In the genomic region with DNA sequence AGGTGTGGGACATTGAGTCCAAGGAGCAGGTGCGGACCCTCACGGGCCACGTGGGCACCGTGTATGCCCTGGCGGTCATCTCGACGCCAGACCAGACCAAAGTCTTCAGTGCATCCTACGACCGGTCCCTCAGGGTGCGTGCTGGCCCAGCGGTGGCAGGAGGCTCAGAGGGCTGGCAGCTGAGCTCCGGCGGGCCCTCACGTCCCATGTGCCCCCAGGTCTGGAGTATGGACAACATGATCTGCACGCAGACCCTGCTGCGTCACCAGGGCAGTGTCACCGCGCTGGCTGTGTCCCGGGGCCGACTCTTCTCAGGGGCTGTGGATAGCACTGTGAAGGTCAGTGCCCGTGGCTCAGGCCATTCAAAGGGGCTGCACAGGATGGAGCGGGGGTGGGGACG, we compare ENCODE assay signal across 29 cellular contexts. TPM values are rescaled to one million over a fixed set of nuclear protein-coding genes. Genes with fewer than 3 reads are reported as not detected.
"Had no signal": no experiment of that assay in that cellular context is flagged by ENCODE, and none has a peak within 500 bp of the region (broad histone marks: within the 10 kb centered on the region; RNA-seq: fewer than 3 reads in every experiment).

No MANE protein-coding gene starts in this region.

- H3K27ac ChIP-seq: ascending aorta, breast epithelium, cardiac muscle cell, colonic mucosa, epithelial cell of prostate, gastroesophageal sphincter, heart right ventricle had no signal

- H3K9me3 ChIP-seq: ascending aorta, breast epithelium, colonic mucosa, esophagus squamous epithelium, gastroesophageal sphincter, heart right ventricle had no signal

- H3K4me1 ChIP-seq: ascending aorta, breast epithelium, colonic mucosa, heart right ventricle had no signal

- H3K4me3 Mint-ChIP-seq: activated CD4-positive, alpha-beta memory T cell treated with anti-CD3 and anti-CD28 coated beads for 36 hours; activated CD4-positive, alpha-beta T cell treated with anti-CD3 and anti-CD28 coated beads for 36 hours; activated CD4-positive, alpha-beta T cell treated with anti-CD3 and anti-CD28 coated beads, Interleukin-2, amount 10 ng/mL, durations not matched to agents 24 days and 14 days; activated CD8-positive, alpha-beta T cell treated with anti-CD3 and anti-CD28 coated beads, Interleukin-2, amount 10 ng/mL, durations not matched to agents 7 days and 5 days; activated naive CD4-positive, alpha-beta T cell treated with anti-CD3 and anti-CD28 coated beads, Interleukin-2, amount 10 ng/mL, durations not matched to agents 7 days and 5 days; activated naive CD8-positive, alpha-beta T cell treated with anti-CD3 and anti-CD28 coated beads, Interleukin-2, amount 10 ng/mL, durations not matched to agents 7 days and 5 days; activated T-helper 1 cell treated with anti-CD3 and anti-CD28 coated beads, Interleukin-12 subunit alpha, Interleukin-12 subunit beta, Interleukin-2, Interleukin-4 antibody, amounts not matched to agents 30 ng/mL and 10 ng/mL and 1 ng/mL, durations not matched to agents 14 hours and 24 hours and 36 hours; brain had no signal

- DNase-seq: activated CD4-positive, alpha-beta memory T cell treated with anti-CD3 and anti-CD28 coated beads for 36 hours; activated CD4-positive, alpha-beta T cell treated with anti-CD3 and anti-CD28 coated beads for 36 hours; activated CD4-positive, alpha-beta T cell treated with anti-CD3 and anti-CD28 coated beads, Interleukin-2, amount 10 ng/mL, durations not matched to agents 24 days and 14 days; activated CD4-positive, CD25-positive, alpha-beta regulatory T cell; activated CD4-positive, CD25-positive, alpha-beta regulatory T cell treated with anti-CD3 and anti-CD28 coated beads, Interleukin-2, amount 50 U/mL, for 72 hours; activated CD8-positive, alpha-beta T cell treated with anti-CD3 and anti-CD28 coated beads, Interleukin-2, amount 10 ng/mL, durations not matched to agents 7 days and 5 days; activated effector memory CD4-positive, alpha-beta T cell treated with anti-CD3 and anti-CD28 coated beads, Interleukin-2, amount 50 U/mL, for 16 hours; activated naive CD4-positive, alpha-beta T cell; activated naive CD4-positive, alpha-beta T cell treated with anti-CD3 and anti-CD28 coated beads, Interleukin-2, amount 10 ng/mL, durations not matched to agents 7 days and 5 days; activated naive CD8-positive, alpha-beta T cell treated with anti-CD3 and anti-CD28 coated beads, Interleukin-2, amount 10 ng/mL, durations not matched to agents 7 days and 5 days; activated T-cell treated with anti-CD3 and anti-CD28 coated beads, Interleukin-2, amount 50 U/mL, for 48 hours; central memory CD4-positive, alpha-beta T cell; cerebellar nuclear complex; colonic mucosa; effector CD8-positive, alpha-beta T cell; esophagus squamous epithelium; foreskin melanocyte; heart right ventricle; T-helper 1 cell; T-helper 2 cell had no signal

- H3K27me3 Mint-ChIP-seq: activated CD4-positive, alpha-beta memory T cell treated with anti-CD3 and anti-CD28 coated beads for 36 hours; activated CD4-positive, alpha-beta T cell treated with anti-CD3 and anti-CD28 coated beads for 36 hours; activated CD4-positive, alpha-beta T cell treated with anti-CD3 and anti-CD28 coated beads, Interleukin-2, amount 10 ng/mL, durations not matched to agents 24 days and 14 days; activated naive CD4-positive, alpha-beta T cell treated with anti-CD3 and anti-CD28 coated beads, Interleukin-2, amount 10 ng/mL, durations not matched to agents 7 days and 5 days; activated naive CD8-positive, alpha-beta T cell treated with anti-CD3 and anti-CD28 coated beads, Interleukin-2, amount 10 ng/mL, durations not matched to agents 7 days and 5 days; brain had no signal

- H3K4me1 Mint-ChIP-seq: activated CD4-positive, alpha-beta T cell treated with anti-CD3 and anti-CD28 coated beads for 36 hours; activated CD4-positive, alpha-beta T cell treated with anti-CD3 and anti-CD28 coated beads, Interleukin-2, amount 10 ng/mL, durations not matched to agents 24 days and 14 days; activated naive CD4-positive, alpha-beta T cell treated with anti-CD3 and anti-CD28 coated beads, Interleukin-2, amount 10 ng/mL, durations not matched to agents 7 days and 5 days; activated naive CD8-positive, alpha-beta T cell treated with anti-CD3 and anti-CD28 coated beads, Interleukin-2, amount 10 ng/mL, durations not matched to agents 7 days and 5 days; brain had no signal

- H3K27me3 ChIP-seq: ascending aorta, breast epithelium, cardiac muscle cell, colonic mucosa, esophagus squamous epithelium had no signal

- H3K36me3 Mint-ChIP-seq: activated naive CD4-positive, alpha-beta T cell treated with anti-CD3 and anti-CD28 coated beads, Interleukin-2, amount 50 U/mL, for 72 hours had no signal

- H3K4me3 ChIP-seq: ascending aorta, breast epithelium, cardiac muscle cell, colonic mucosa, esophagus squamous epithelium, gastroesophageal sphincter, heart right ventricle had no signal

- H3K27ac Mint-ChIP-seq: activated CD4-positive, alpha-beta memory T cell treated with anti-CD3 and anti-CD28 coated beads for 36 hours; activated CD4-positive, alpha-beta T cell treated with anti-CD3 and anti-CD28 coated beads for 36 hours; activated CD4-positive, alpha-beta T cell treated with anti-CD3 and anti-CD28 coated beads, Interleukin-2, amount 10 ng/mL, durations not matched to agents 24 days and 14 days; activated CD8-positive, alpha-beta T cell treated with anti-CD3 and anti-CD28 coated beads, Interleukin-2, amount 10 ng/mL, durations not matched to agents 7 days and 5 days; activated naive CD4-positive, alpha-beta T cell treated with anti-CD3 and anti-CD28 coated beads, Interleukin-2, amount 10 ng/mL, durations not matched to agents 7 days and 5 days; activated naive CD4-positive, alpha-beta T cell treated with anti-CD3 and anti-CD28 coated beads, Interleukin-2, amount 50 U/mL, for 72 hours; activated naive CD8-positive, alpha-beta T cell treated with anti-CD3 and anti-CD28 coated beads, Interleukin-2, amount 10 ng/mL, durations not matched to agents 7 days and 5 days; activated T-helper 1 cell treated with anti-CD3 and anti-CD28 coated beads, Interleukin-12 subunit alpha, Interleukin-12 subunit beta, Interleukin-2, Interleukin-4 antibody, amounts not matched to agents 30 ng/mL and 10 ng/mL and 1 ng/mL, durations not matched to agents 14 hours and 24 hours and 36 hours; activated T-helper 2 cell treated with anti-CD3 and anti-CD28 coated beads, Interferon-gamma antibody, Interleukin-2, Interleukin-4, amounts not matched to agents 10 μg/mL and 5 μg/mL and 100 μg/mL, durations not matched to agents 14 hours and 24 hours and 36 hours had no signal

- H3K9me3 Mint-ChIP-seq: activated CD4-positive, alpha-beta memory T cell treated with anti-CD3 and anti-CD28 coated beads for 36 hours; activated CD4-positive, alpha-beta T cell treated with anti-CD3 and anti-CD28 coated beads, Interleukin-2, amount 10 ng/mL, durations not matched to agents 24 days and 14 days; activated naive CD4-positive, alpha-beta T cell treated with anti-CD3 and anti-CD28 coated beads, Interleukin-2, amount 10 ng/mL, durations not matched to agents 7 days and 5 days; activated naive CD4-positive, alpha-beta T cell treated with anti-CD3 and anti-CD28 coated beads, Interleukin-2, amount 50 U/mL, for 72 hours; activated naive CD8-positive, alpha-beta T cell treated with anti-CD3 and anti-CD28 coated beads, Interleukin-2, amount 10 ng/mL, durations not matched to agents 7 days and 5 days; activated T-helper 1 cell treated with anti-CD3 and anti-CD28 coated beads, Interleukin-12 subunit alpha, Interleukin-12 subunit beta, Interleukin-2, Interleukin-4 antibody, amounts not matched to agents 30 ng/mL and 10 ng/mL and 1 ng/mL, durations not matched to agents 14 hours and 24 hours and 36 hours; activated T-helper 2 cell treated with anti-CD3 and anti-CD28 coated beads, Interferon-gamma antibody, Interleukin-2, Interleukin-4, amounts not matched to agents 10 μg/mL and 5 μg/mL and 100 μg/mL, durations not matched to agents 14 hours and 24 hours and 36 hours; brain had no signal

- ATAC-seq: activated CD4-positive, alpha-beta T cell treated with anti-CD3 and anti-CD28 coated beads for 36 hours; activated CD8-positive, alpha-beta T cell treated with anti-CD3 and anti-CD28 coated beads, Interleukin-2, amount 10 ng/mL, durations not matched to agents 7 days and 5 days; activated naive CD4-positive, alpha-beta T cell treated with anti-CD3 and anti-CD28 coated beads, Interleukin-2, amount 50 U/mL, for 72 hours; gastroesophageal sphincter; heart right ventricle had no signal

RNA-seq across cellular contexts. Expression of a gene that starts 20.4 kb away (rescaled TPM):
- total RNA-seq: ascending aorta had no signal

RNA-seq across cellular contexts. Expression of a gene that starts 27.6 kb away (rescaled TPM):
- total RNA-seq: ascending aorta had no signal
